In the genomic region with DNA sequence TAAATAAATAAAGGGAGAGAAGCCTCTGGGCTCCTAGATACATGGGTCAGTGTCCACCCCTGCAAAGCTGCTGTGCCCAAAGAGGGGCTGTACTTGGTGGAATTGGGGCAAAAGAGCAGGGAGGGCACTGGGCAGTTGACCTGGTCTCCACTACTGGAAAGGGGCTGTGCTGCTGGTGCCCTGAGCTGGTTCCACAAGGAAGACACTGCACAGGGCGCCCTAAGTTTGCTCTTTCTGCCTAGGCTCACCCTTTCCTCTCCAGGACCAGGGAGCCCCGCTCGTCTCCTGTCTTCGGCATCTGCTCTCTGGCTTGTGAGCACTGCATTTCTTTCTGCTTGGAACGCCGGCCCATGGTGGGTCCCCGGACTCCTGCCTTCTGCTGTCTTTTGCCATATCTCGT, we compare ENCODE assay signal across 24 cellular contexts.
"Had no signal": no experiment of that assay in that cellular context is flagged by ENCODE, and none has a peak within 500 bp of the region (broad histone marks: within the 10 kb centered on the region; RNA-seq: fewer than 3 reads in every experiment).

No MANE protein-coding gene starts in this region.

- H3K27ac Mint-ChIP-seq: memory B cell, natural killer cell, progenitor cell of endocrine pancreas had no signal

- H3K27ac ChIP-seq: dorsolateral prefrontal cortex, neutrophil, parathyroid adenoma, testis, tibial artery had no signal

- H3K4me3 ChIP-seq: dorsolateral prefrontal cortex, lung, smooth muscle cell, testis, tibial artery had no signal

- H3K4me1 Mint-ChIP-seq: natural killer cell had no signal

- DNase-seq: cortex of kidney; dorsolateral prefrontal cortex; effector CD4-positive, alpha-beta T cell; left ventricle myocardium superior; natural killer cell; stimulated activated CD4-positive, alpha-beta T cell treated with anti-CD3 and anti-CD28 coated beads, Interleukin-12 subunit alpha, Interleukin-12 subunit beta, amount 100 ng/mL, for 4 hours; stimulated activated CD4-positive, alpha-beta T cell treated with anti-CD3 and anti-CD28 coated beads, Interleukin-1b, Interleukin-23, amount 100 ng/mL, for 48 hours; stimulated activated CD4-positive, alpha-beta T cell treated with anti-CD3 and anti-CD28 coated beads, Interleukin-4, amount 100 ng/mL, for 1 hour; stimulated activated CD8-positive, alpha-beta memory T cell treated with anti-CD3 and anti-CD28 coated beads, Interleukin-4, amount 100 ng/mL, for 48 hours; stimulated activated naive CD4-positive, alpha-beta T cell treated with Interleukin-2 at 50 U/mL for 16 hours; substantia nigra; testis; tibial artery had no signal

- H3K36me3 Mint-ChIP-seq: memory B cell, natural killer cell, type B pancreatic cell had no signal

- H3K4me2 ChIP-seq: smooth muscle cell had no signal

- H3K9ac ChIP-seq: parathyroid adenoma had no signal

- H3K27me3 Mint-ChIP-seq: progenitor cell of endocrine pancreas, type B pancreatic cell had no signal

- ATAC-seq: left ventricle myocardium superior, natural killer cell, sciatic nerve had no signal

- H2AFZ ChIP-seq: parathyroid adenoma had no signal

- H3K9me3 ChIP-seq: neutrophil, testis had no signal

- H3K36me3 ChIP-seq: neutrophil, tibial artery had no signal

- FAIRE-seq: frontal cortex, keratinocyte, urothelium cell line had no signal

- H3K27me3 ChIP-seq: dorsolateral prefrontal cortex, neutrophil, testis, tibial artery had no signal

- H3K4me3 Mint-ChIP-seq: memory B cell, natural killer cell, type B pancreatic cell had no signal

- H3K9me3 Mint-ChIP-seq: memory B cell, natural killer cell, type B pancreatic cell had no signal
